Comparison of ENCODE assay signal across 22 cellular contexts in genomic region chrX:39125834-39126233, GRCh38.
"Had no signal": no experiment of that assay in that cellular context is flagged by ENCODE, and none has a peak within 500 bp of the region (broad histone marks: within the 10 kb centered on the region; RNA-seq: fewer than 3 reads in every experiment).

No MANE protein-coding gene starts in this region.

- H3K36me3 ChIP-seq: colonic mucosa, MG63 had no signal

- H3K9me3 ChIP-seq: colonic mucosa, MG63 had no signal

- FAIRE-seq: TTC549 had no signal

- DNase-seq: activated B cell treated with CpG ODN at 0.5 μM for 24 hours; activated CD4-positive, alpha-beta T cell treated with anti-CD3 and anti-CD28 coated beads for 1 hour; activated CD4-positive, alpha-beta T cell treated with anti-CD3 and anti-CD28 coated beads, Interleukin-2, amount 10 ng/mL, durations not matched to agents 24 days and 14 days; activated CD4-positive, alpha-beta T cell treated with anti-CD3 and anti-CD28 coated beads, Interleukin-2, amount 50 U/mL, for 48 hours; activated CD8-positive, alpha-beta memory T cell treated with anti-CD3 and anti-CD28 coated beads for 24 hours; activated gamma-delta T cell; activated naive CD4-positive, alpha-beta T cell treated with anti-CD3 and anti-CD28 coated beads for 36 hours; activated T-cell treated with anti-CD3 and anti-CD28 coated beads, Interleukin-2, amount 50 U/mL, for 48 hours; amygdala; caudate nucleus; colonic mucosa; MG63; MV-4-11; NCI-H1694 treated with DMSO at 0.1 percent for 48 hours; NCI-H2171; NCI-H526 treated with DMSO at 0.1 percent for 48 hours; T-cell; T-helper 2 cell; T1000 had no signal

- H3K4me1 ChIP-seq: colonic mucosa had no signal

- H3K4me3 ChIP-seq: colonic mucosa, MG63, SK-N-MC had no signal

- ATAC-seq: activated T-helper 17 cell treated with anti-CD3 and anti-CD28 coated beads, Interleukin-2, amount 50 U/mL, for 72 hours; T-cell had no signal

- H3K27me3 ChIP-seq: colonic mucosa, MG63 had no signal

- H3K27ac ChIP-seq: colonic mucosa, SK-N-MC had no signal
